ENCODE assay signal across 8 cellular contexts in the genomic region with DNA sequence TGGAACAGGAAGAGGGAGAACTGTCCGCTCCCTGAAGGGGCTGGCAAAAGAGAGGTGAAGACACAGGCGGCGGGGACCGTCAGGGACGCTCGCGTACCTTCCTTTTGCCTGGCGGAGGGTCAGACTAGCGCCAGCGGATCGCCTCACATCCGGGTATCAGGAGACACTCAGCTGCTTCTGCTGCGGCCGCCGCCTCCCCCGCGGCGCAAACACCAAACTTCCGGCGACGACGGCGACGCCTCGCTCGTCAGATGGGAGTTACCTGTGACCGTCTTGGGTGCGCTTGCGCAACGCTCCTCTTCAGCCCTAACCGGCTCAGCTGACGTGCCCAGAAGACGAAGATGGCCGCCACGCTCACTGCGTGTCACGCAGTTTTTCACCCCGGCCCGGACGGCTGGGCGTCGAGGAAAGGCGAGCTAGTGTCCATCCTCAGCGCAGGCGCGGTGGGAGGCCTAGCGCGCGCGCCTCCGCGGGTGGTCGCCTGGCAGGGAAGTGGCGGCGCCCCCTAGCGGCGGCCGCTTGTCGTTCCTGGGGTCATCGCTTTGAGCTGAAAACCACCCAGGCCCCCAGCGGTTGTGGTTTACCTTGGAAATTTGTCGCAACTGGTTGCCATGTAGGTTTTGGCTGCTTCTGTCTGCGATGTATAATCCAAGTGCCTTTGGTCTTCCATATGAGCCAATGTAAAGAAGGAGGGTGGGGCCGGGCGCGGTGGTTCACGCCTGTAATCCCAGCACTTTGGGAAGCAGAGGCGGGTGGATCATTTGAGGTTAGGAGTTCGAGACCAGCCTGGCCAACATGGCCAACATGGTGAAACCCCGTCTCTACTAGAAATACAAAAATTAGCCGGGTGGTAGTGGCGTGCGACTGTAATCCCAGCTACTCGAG. TPM values are rescaled to one million over a fixed set of nuclear protein-coding genes. Genes with fewer than 3 reads are reported as not detected.
DNase-seq lines count a peak whose midpoint lies in the region; ATAC-seq lines count a peak whose summit lies in the region.

A gene with protein sequence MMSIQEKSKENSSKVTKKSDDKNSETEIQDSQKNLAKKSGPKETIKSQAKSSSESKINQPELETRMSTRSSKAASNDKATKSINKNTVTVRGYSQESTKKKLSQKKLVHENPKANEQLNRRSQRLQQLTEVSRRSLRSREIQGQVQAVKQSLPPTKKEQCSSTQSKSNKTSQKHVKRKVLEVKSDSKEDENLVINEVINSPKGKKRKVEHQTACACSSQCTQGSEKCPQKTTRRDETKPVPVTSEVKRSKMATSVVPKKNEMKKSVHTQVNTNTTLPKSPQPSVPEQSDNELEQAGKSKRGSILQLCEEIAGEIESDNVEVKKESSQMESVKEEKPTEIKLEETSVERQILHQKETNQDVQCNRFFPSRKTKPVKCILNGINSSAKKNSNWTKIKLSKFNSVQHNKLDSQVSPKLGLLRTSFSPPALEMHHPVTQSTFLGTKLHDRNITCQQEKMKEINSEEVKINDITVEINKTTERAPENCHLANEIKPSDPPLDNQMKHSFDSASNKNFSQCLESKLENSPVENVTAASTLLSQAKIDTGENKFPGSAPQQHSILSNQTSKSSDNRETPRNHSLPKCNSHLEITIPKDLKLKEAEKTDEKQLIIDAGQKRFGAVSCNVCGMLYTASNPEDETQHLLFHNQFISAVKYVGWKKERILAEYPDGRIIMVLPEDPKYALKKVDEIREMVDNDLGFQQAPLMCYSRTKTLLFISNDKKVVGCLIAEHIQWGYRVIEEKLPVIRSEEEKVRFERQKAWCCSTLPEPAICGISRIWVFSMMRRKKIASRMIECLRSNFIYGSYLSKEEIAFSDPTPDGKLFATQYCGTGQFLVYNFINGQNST (minus strand): TSS at position 179 of the 885 bp plus-strand sequence. CDS start 25,861 bp downstream, outside the sequence.

- peak within 1 kb of the TSS; percentile 99 for H3K27ac Mint-ChIP-seq in activated T-helper 1 cell treated with anti-CD3 and anti-CD28 coated beads, Interleukin-12 subunit alpha, Interleukin-12 subunit beta, Interleukin-2, Interleukin-4 antibody, amounts not matched to agents 30 ng/mL and 10 ng/mL and 1 ng/mL, durations not matched to agents 14 hours and 24 hours and 36 hours
- H3K27ac Mint-ChIP-seq in naive thymus-derived CD4-positive, alpha-beta T cell: peak within 1 kb of the TSS; percentile 96 to 100 (median 99)
- peak within 1 kb of the TSS; percentile 98 for H3K27ac Mint-ChIP-seq in stimulated activated naive B cell treated with anti-CD40 and anti-IgM and Interleukin-4, amounts not matched to agents 10 μg/mL and 1 μg/mL and 100 μg/mL, for 72 hours

- peak within 1 kb of the TSS; percentile 89 for H3K4me3 ChIP-seq in GM23248
- H3K4me3 ChIP-seq in naive thymus-derived CD4-positive, alpha-beta T cell (ENCODE audit: low read length): peak within 1 kb of the TSS; percentile 99

- ATAC-seq in naive thymus-derived CD4-positive, alpha-beta T cell: peak; percentile 90
- ATAC-seq in stimulated activated naive B cell treated with anti-CD40 and anti-IgM and Interleukin-4, amounts not matched to agents 10 μg/mL and 1 μg/mL and 100 μg/mL, for 72 hours (replicated peaks): peak; percentile 87 to 89

- H3K79me2 ChIP-seq in GM23248 (ENCODE audit: insufficient read depth): peaks cover 46% of the 10 kb centered on the region

- intact Hi-C loops in activated T-helper 1 cell treated with anti-CD3 and anti-CD28 coated beads, Interleukin-12 subunit alpha, Interleukin-12 subunit beta, Interleukin-2, Interleukin-4 antibody, amounts not matched to agents 30 ng/mL and 10 ng/mL and 1 ng/mL, durations not matched to agents 14 hours and 24 hours and 36 hours (cut with micrococcal nuclease): loop anchor here (1.0 to 10.0 kb wide), 8 partner anchors 12 to 1332 kb away; a partner anchor contains a TSS
- intact Hi-C loops in naive thymus-derived CD4-positive, alpha-beta T cell (cut with micrococcal nuclease): loop anchor here (1.0 to 10.0 kb wide), 5 partner anchors 12 to 1984 kb away; a partner anchor contains a TSS

- POLR2A ChIA-PET in naive thymus-derived CD4-positive, alpha-beta T cell (lab: Charles Lee): interaction anchor here (0.7 to 3.1 kb wide), 19 partner anchors 10 to 489 kb away, joined by 3 to 95 read pairs (median 4); a partner anchor contains a TSS

- H3K4me1 Mint-ChIP-seq in activated T-helper 1 cell treated with anti-CD3 and anti-CD28 coated beads, Interleukin-12 subunit alpha, Interleukin-12 subunit beta, Interleukin-2, Interleukin-4 antibody, amounts not matched to agents 30 ng/mL and 10 ng/mL and 1 ng/mL, durations not matched to agents 14 hours and 24 hours and 36 hours (ENCODE audit: low read depth): peaks cover 20% of the 10 kb centered on the region
- H3K4me1 Mint-ChIP-seq in naive thymus-derived CD4-positive, alpha-beta T cell: peaks cover 16 to 57% (median 36%) of the 10 kb centered on the region in 7 donors
- peaks cover 21 to 54% of the 10 kb centered on the region in 2 donors for H3K4me1 Mint-ChIP-seq in stimulated activated naive B cell treated with anti-CD40 and anti-IgM and Interleukin-4, amounts not matched to agents 10 μg/mL and 1 μg/mL and 100 μg/mL, for 72 hours

- no peaks in the 10 kb centered on the region for H3K36me3 ChIP-seq in GM23248 (ENCODE audit: low read depth)
- peaks cover 0 to 8% (median 0%) of the 10 kb centered on the region in 3 experiments for H3K36me3 ChIP-seq in naive thymus-derived CD4-positive, alpha-beta T cell (ENCODE audit: control insufficient read depth in 2 of 3, insufficient read depth in 3 of 3, low read length in 3 of 3)

- H3K36me3 Mint-ChIP-seq in activated T-helper 1 cell treated with anti-CD3 and anti-CD28 coated beads, Interleukin-12 subunit alpha, Interleukin-12 subunit beta, Interleukin-2, Interleukin-4 antibody, amounts not matched to agents 30 ng/mL and 10 ng/mL and 1 ng/mL, durations not matched to agents 14 hours and 24 hours and 36 hours (ENCODE audit: low read depth): no peaks in the 10 kb centered on the region
- H3K36me3 Mint-ChIP-seq in naive thymus-derived CD4-positive, alpha-beta T cell: peaks cover 0 to 3% (median 0%) of the 10 kb centered on the region in 5 donors
- H3K36me3 Mint-ChIP-seq in stimulated activated naive B cell treated with anti-CD40 and anti-IgM and Interleukin-4, amounts not matched to agents 10 μg/mL and 1 μg/mL and 100 μg/mL, for 72 hours: peaks cover 0 to 7% of the 10 kb centered on the region in 2 donors

- H3K27ac ChIP-seq in GM23248: peak within 1 kb of the TSS; percentile 92
- peak within 1 kb of the TSS; percentile 84 for H3K27ac ChIP-seq in naive thymus-derived CD4-positive, alpha-beta T cell (ENCODE audit: low read depth, low read length)

- WGBS in GM23248 (ENCODE audit: low coverage in 1 of 2, low lambda C conversion rate in 2 of 2, missing lambda C conversion rate in 2 of 2), 2 experiments: 9 to 13% methylated on average over 54 to 68 of the region's 74 CpGs

- DNase-seq in EL (peak; percentile 99), GM23248 (peak; percentile 99), Kasumi-1 (lab: John Stamatoyannopoulos, UW) (peak; percentile 97), RKO (ENCODE audit: low spot score) (peak; percentile 98), fibroblast of gingiva (ENCODE audit: low read depth) (peak; percentile 98)
- DNase-seq in activated T-helper 1 cell treated with anti-CD3 and anti-CD28 coated beads, Interleukin-12 subunit alpha, Interleukin-12 subunit beta, Interleukin-2, Interleukin-4 antibody, amounts not matched to agents 30 ng/mL and 10 ng/mL and 1 ng/mL, durations not matched to agents 14 hours and 24 hours and 36 hours (ENCODE audit: low spot score): peak; percentile 94
- peak; percentile 88 to 97 (median 95) for DNase-seq in naive thymus-derived CD4-positive, alpha-beta T cell
- peak; percentile 98 for DNase-seq in stimulated activated naive B cell treated with anti-CD40 and anti-IgM and Interleukin-4, amounts not matched to agents 10 μg/mL and 1 μg/mL and 100 μg/mL, for 72 hours

- no peaks in the 10 kb centered on the region for H3K9me2 ChIP-seq in GM23248 (ENCODE audit: insufficient read depth)

- peak within 1 kb of the TSS; percentile 79 for H3K4me2 ChIP-seq in GM23248 (ENCODE audit: unreplicated experiment)

- no peaks in the 10 kb centered on the region for H3K9me3 ChIP-seq in GM23248 (ENCODE audit: low read depth)
- H3K9me3 ChIP-seq in naive thymus-derived CD4-positive, alpha-beta T cell (ENCODE audit: control insufficient read depth in 2 of 3, low read length in 3 of 3): no peaks in the 10 kb centered on the region

- H3K4me3 Mint-ChIP-seq in activated T-helper 1 cell treated with anti-CD3 and anti-CD28 coated beads, Interleukin-12 subunit alpha, Interleukin-12 subunit beta, Interleukin-2, Interleukin-4 antibody, amounts not matched to agents 30 ng/mL and 10 ng/mL and 1 ng/mL, durations not matched to agents 14 hours and 24 hours and 36 hours: peak within 1 kb of the TSS; percentile 94
- H3K4me3 Mint-ChIP-seq in naive thymus-derived CD4-positive, alpha-beta T cell: peak within 1 kb of the TSS; percentile 91 to 99 (median 96)
- H3K4me3 Mint-ChIP-seq in stimulated activated naive B cell treated with anti-CD40 and anti-IgM and Interleukin-4, amounts not matched to agents 10 μg/mL and 1 μg/mL and 100 μg/mL, for 72 hours: peak within 1 kb of the TSS; percentile 94

- no peaks in the 10 kb centered on the region for H4K20me1 ChIP-seq in GM23248 (ENCODE audit: insufficient read depth)

- 0 out of 2 replicates have a peak, but pooled peaks cover 6% of the 10 kb centered on the region for H3K4me1 ChIP-seq in GM23248 (ENCODE audit: insufficient read depth)
- H3K4me1 ChIP-seq in naive thymus-derived CD4-positive, alpha-beta T cell (ENCODE audit: control insufficient read depth in 2 of 2, insufficient read depth in 2 of 2, low read length in 2 of 2): peaks cover 12 to 24% of the 10 kb centered on the region in 2 donors

- peak within 1 kb of the TSS; percentile 95 for H2AFZ ChIP-seq in GM23248

- H3K9ac ChIP-seq in GM23248: peak within 1 kb of the TSS; percentile 96

- CTCF ChIA-PET in naive thymus-derived CD4-positive, alpha-beta T cell (lab: Charles Lee): interaction anchor here (0.6 to 3.0 kb wide), 5 partner anchors 10 to 25 kb away, joined by 3 to 38 read pairs (median 3); a partner anchor contains a TSS

- no peaks in the 10 kb centered on the region for H3K27me3 ChIP-seq in GM23248 (replicated peaks; ENCODE audit: insufficient read depth)
- H3K27me3 ChIP-seq in naive thymus-derived CD4-positive, alpha-beta T cell (ENCODE audit: control insufficient read depth in 2 of 2, insufficient read depth in 2 of 2, low read length in 2 of 2): no peaks in the 10 kb centered on the region

- no peaks in the 10 kb centered on the region for H3K9me3 Mint-ChIP-seq in activated T-helper 1 cell treated with anti-CD3 and anti-CD28 coated beads, Interleukin-12 subunit alpha, Interleukin-12 subunit beta, Interleukin-2, Interleukin-4 antibody, amounts not matched to agents 30 ng/mL and 10 ng/mL and 1 ng/mL, durations not matched to agents 14 hours and 24 hours and 36 hours
- H3K9me3 Mint-ChIP-seq in naive thymus-derived CD4-positive, alpha-beta T cell: peaks cover 0 to 8% (median 0%) of the 10 kb centered on the region in 11 donors
- H3K9me3 Mint-ChIP-seq in stimulated activated naive B cell treated with anti-CD40 and anti-IgM and Interleukin-4, amounts not matched to agents 10 μg/mL and 1 μg/mL and 100 μg/mL, for 72 hours: no peaks in the 10 kb centered on the region

- H3K27me3 Mint-ChIP-seq in activated T-helper 1 cell treated with anti-CD3 and anti-CD28 coated beads, Interleukin-12 subunit alpha, Interleukin-12 subunit beta, Interleukin-2, Interleukin-4 antibody, amounts not matched to agents 30 ng/mL and 10 ng/mL and 1 ng/mL, durations not matched to agents 14 hours and 24 hours and 36 hours (ENCODE audit: insufficient read depth): no peaks in the 10 kb centered on the region
- H3K27me3 Mint-ChIP-seq in naive thymus-derived CD4-positive, alpha-beta T cell: no peaks in the 10 kb centered on the region
- H3K27me3 Mint-ChIP-seq in stimulated activated naive B cell treated with anti-CD40 and anti-IgM and Interleukin-4, amounts not matched to agents 10 μg/mL and 1 μg/mL and 100 μg/mL, for 72 hours: no peaks in the 10 kb centered on the region

- in situ Hi-C loops in GM23248 (cut with MboI): no loop called here

- H3F3A ChIP-seq in GM23248 (ENCODE audit: insufficient read depth): no peaks in the 10 kb centered on the region

RNA-seq across cellular contexts. Expression of the gene that starts here (rescaled TPM):
- 8.5 and 9.5 TPM in 2 replicates for total RNA-seq in GM23248 (2014; rRNA removed; shearing (Covaris generic))
- polyA plus RNA-seq in GM23248 (2016; fragmentation: Nextera tagmentation; extraction: Ambion mirVana): 5.6 and 5.7 TPM in 2 replicates
- 20.7 and 21.5 TPM in 2 replicates for total RNA-seq in activated T-helper 1 cell treated with anti-CD3 and anti-CD28 coated beads, Interleukin-12 subunit alpha, Interleukin-12 subunit beta, Interleukin-2, Interleukin-4 antibody, amounts not matched to agents 30 ng/mL and 10 ng/mL and 1 ng/mL, durations not matched to agents 14 hours and 24 hours and 36 hours
- total RNA-seq in naive thymus-derived CD4-positive, alpha-beta T cell: 10 to 100 TPM; 25.9 to 36.4 (median 35.1) TPM
- 10 to 100 TPM in 1 of 2 donors, 1 to 10 TPM in 1; 7.5 to 10.6 TPM for polyA plus RNA-seq in naive thymus-derived CD4-positive, alpha-beta T cell

Comparison
In these comparisons a context has a peak if more than half of its experiments do, and no peak if none do; other contexts are left out.
1. Peak in every context shown above with its lines: DNase-seq, ATAC-seq, H3K4me3 ChIP-seq and H3K27ac ChIP-seq.